Comparison of ENCODE assay signal across 1 cellular context in genomic region chr6:13759025-13759424, GRCh38.
TF ChIP-seq lines count a peak whose summit lies in the region.

No MANE protein-coding gene starts in this region.

TF ChIP-seq in K562, 482 proteins besides CTCF, POLR2A, EP300 and RAD21:
- TF ChIP-seq ZKSCAN3 (CRISPR knock-in tag; IDR thresholded peaks at IDR 0.05) (no peak), MEF2A (IDR thresholded peaks at IDR 0.05; ENCODE audit: control insufficient read depth, low read depth, low read length) (no peak), ZNF778 (CRISPR knock-in tag; IDR thresholded peaks at IDR 0.05) (no peak), SP2 (IDR thresholded peaks at IDR 0.05; ENCODE audit: extremely low read depth, low read depth, low read length, poor library complexity, severe bottlenecking) (no peak), NCOA2 (IDR thresholded peaks at IDR 0.05; ENCODE audit: partially characterized antibody in 2 of 2) (no peak), KLF10 (CRISPR knock-in tag; IDR thresholded peaks at IDR 0.05) (no peak), CEBPG (CRISPR knock-in tag; IDR thresholded peaks at IDR 0.05) (no peak), CEBPG (tag; conservative IDR thresholded peaks at IDR 0.05 in 1 of 2, IDR thresholded peaks at IDR 0.05 in 1 of 2) (no peak), NUFIP1 (IDR thresholded peaks at IDR 0.05; ENCODE audit: partially characterized antibody) (no peak), NFYB (IDR thresholded peaks at IDR 0.05; ENCODE audit: extremely low read depth, insufficient read length) (no peak), HSF4 (CRISPR knock-in tag; IDR thresholded peaks at IDR 0.05; ENCODE audit: borderline replicate concordance) (no peak), XRCC3 (IDR thresholded peaks at IDR 0.05) (no peak), NCOR1 (IDR thresholded peaks at IDR 0.05) (no peak), ZKSCAN8 (CRISPR knock-in tag; IDR thresholded peaks at IDR 0.05) (no peak), IFI16 (CRISPR knock-in tag; IDR thresholded peaks at IDR 0.05) (no peak), TARDBP (IDR thresholded peaks at IDR 0.05) (no peak)
- TF ChIP-seq, protein P1, sequence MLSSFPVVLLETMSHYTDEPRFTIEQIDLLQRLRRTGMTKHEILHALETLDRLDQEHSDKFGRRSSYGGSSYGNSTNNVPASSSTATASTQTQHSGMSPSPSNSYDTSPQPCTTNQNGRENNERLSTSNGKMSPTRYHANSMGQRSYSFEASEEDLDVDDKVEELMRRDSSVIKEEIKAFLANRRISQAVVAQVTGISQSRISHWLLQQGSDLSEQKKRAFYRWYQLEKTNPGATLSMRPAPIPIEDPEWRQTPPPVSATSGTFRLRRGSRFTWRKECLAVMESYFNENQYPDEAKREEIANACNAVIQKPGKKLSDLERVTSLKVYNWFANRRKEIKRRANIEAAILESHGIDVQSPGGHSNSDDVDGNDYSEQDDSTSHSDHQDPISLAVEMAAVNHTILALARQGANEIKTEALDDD (IDR thresholded peaks at IDR 0.05): no peak
